In the genomic region with DNA sequence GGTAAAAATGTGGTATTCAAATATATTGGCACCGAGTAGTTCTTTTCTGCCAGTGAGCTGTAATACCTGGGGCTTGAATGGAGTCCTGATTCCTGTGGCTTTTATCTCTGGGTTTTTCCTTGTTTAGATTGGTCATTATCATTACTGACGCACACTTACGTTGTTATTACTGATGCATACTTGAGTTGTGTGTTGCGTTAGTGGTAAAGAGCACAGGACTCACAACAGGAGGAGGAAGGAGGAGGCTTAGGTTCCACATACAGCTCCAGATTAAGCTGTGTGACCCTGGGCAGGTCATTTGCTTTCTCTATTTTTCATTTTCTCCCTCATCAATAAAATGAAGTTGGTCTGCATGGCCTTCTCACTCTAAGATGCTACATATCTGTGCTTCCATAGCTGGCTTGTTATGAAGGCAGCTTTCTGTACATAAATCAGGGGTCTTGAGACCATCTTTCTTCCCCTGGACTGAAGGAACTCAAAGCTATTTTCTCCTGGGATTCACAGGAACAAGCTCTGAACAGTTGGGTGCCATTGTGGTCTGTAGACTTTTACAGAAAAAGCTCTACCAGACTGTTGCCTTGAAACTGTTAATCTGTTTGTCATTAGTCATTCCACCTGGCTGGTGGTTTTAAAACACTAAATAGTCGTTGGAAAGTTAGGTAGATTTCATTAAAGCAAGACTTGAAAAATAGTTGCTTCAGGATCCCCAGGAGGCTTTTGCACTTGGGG, we compare ENCODE assay signal across 3 cellular contexts.
TF ChIP-seq lines count a peak whose summit lies in the region.

No MANE protein-coding gene starts in this region.

TF ChIP-seq in SK-N-SH, 30 proteins besides CTCF, POLR2A, EP300 and RAD21:
- no peak for TF ChIP-seq RFX5 (IDR thresholded peaks at IDR 0.05; ENCODE audit: low read length)
- no peak for TF ChIP-seq FOSL2 (IDR thresholded peaks at IDR 0.05; ENCODE audit: borderline replicate concordance, low read depth)
- no peak for TF ChIP-seq SIN3A (IDR thresholded peaks at IDR 0.05; ENCODE audit: borderline replicate concordance, low read depth, low read length)
- no peak for TF ChIP-seq JUND (IDR thresholded peaks at IDR 0.05)
- TF ChIP-seq TAF1 (IDR thresholded peaks at IDR 0.05; ENCODE audit: borderline replicate concordance, low read depth, low read length) = no peak
- TF ChIP-seq, protein P1, sequence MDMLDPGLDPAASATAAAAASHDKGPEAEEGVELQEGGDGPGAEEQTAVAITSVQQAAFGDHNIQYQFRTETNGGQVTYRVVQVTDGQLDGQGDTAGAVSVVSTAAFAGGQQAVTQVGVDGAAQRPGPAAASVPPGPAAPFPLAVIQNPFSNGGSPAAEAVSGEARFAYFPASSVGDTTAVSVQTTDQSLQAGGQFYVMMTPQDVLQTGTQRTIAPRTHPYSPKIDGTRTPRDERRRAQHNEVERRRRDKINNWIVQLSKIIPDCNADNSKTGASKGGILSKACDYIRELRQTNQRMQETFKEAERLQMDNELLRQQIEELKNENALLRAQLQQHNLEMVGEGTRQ (IDR thresholded peaks at IDR 0.05; ENCODE audit: borderline replicate concordance, low read depth, low read length) = no peak
- no peak for TF ChIP-seq EZH2phosphoT487 (IDR thresholded peaks at IDR 0.05; ENCODE audit: borderline replicate concordance, low read depth)
- no peak for TF ChIP-seq YY1 (IDR thresholded peaks at IDR 0.05; ENCODE audit: low read depth)
- no peak for TF ChIP-seq CHD2 (IDR thresholded peaks at IDR 0.05; ENCODE audit: low read length, partially characterized antibody)
- TF ChIP-seq, protein P2, sequence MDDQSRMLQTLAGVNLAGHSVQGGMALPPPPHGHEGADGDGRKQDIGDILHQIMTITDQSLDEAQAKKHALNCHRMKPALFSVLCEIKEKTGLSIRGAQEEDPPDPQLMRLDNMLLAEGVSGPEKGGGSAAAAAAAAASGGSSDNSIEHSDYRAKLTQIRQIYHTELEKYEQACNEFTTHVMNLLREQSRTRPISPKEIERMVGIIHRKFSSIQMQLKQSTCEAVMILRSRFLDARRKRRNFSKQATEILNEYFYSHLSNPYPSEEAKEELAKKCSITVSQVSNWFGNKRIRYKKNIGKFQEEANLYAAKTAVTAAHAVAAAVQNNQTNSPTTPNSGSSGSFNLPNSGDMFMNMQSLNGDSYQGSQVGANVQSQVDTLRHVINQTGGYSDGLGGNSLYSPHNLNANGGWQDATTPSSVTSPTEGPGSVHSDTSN (IDR thresholded peaks at IDR 0.05) = no peak
- no peak for TF ChIP-seq SMC3 (IDR thresholded peaks at IDR 0.05; ENCODE audit: low read depth, low read length)
- no peak for TF ChIP-seq MEF2A (IDR thresholded peaks at IDR 0.05; ENCODE audit: borderline replicate concordance, low read depth)
- no peak for TF ChIP-seq RCOR1 (IDR thresholded peaks at IDR 0.05; ENCODE audit: low read length)

TF ChIP-seq in SK-N-SH treated with all-trans-retinoic acid at 6 μM for 48 hours, 23 proteins besides CTCF, POLR2A, EP300 and RAD21:
- no peak for TF ChIP-seq ZC3H10 (CRISPR knock-in tag; IDR thresholded peaks at IDR 0.05)
- no peak for TF ChIP-seq ISL1 (CRISPR knock-in tag; IDR thresholded peaks at IDR 0.05)
- TF ChIP-seq TOX (CRISPR knock-in tag; IDR thresholded peaks at IDR 0.05; ENCODE audit: borderline replicate concordance) = no peak
- no peak for TF ChIP-seq ZFP3 (CRISPR knock-in tag; IDR thresholded peaks at IDR 0.05)
- TF ChIP-seq GLIS3 (CRISPR knock-in tag; IDR thresholded peaks at IDR 0.05) = no peak
- no peak for TF ChIP-seq ZFP30 (CRISPR knock-in tag; IDR thresholded peaks at IDR 0.05)
- no peak for TF ChIP-seq PATZ1 (CRISPR knock-in tag; IDR thresholded peaks at IDR 0.05; ENCODE audit: borderline replicate concordance)
- no peak for TF ChIP-seq OSR1 (CRISPR knock-in tag; IDR thresholded peaks at IDR 0.05)
- no peak for TF ChIP-seq ZNF70 (CRISPR knock-in tag; IDR thresholded peaks at IDR 0.05)

TF ChIP-seq in HepG2, 621 proteins besides CTCF, POLR2A, EP300 and RAD21:
- 0 out of 2 replicates have a peak, but pooled peaks have one; percentile 18 for TF ChIP-seq SAP130 (CRISPR knock-in tag; IDR thresholded peaks at IDR 0.05; ENCODE audit: low read depth)
- TF ChIP-seq JUN (CRISPR knock-in tag; IDR thresholded peaks at IDR 0.05) = no peak
